In genomic region chr2:238426568-238427434, GRCh38 we compare ENCODE assay signal across 1 cellular context.
TF ChIP-seq lines count a peak whose summit lies in the region.

TSS of gene ASB1 (plus strand) at chr2:238426927. CDS start at chr2:238427071, 144 bp downstream.

TF ChIP-seq in HepG2, 621 proteins besides CTCF, POLR2A, EP300 and RAD21 (continued from another document and continues in another):
- TF ChIP-seq ZSCAN5A (CRISPR knock-in tag; IDR thresholded peaks at IDR 0.05; ENCODE audit: borderline replicate concordance) (peak; percentile 21; the same call in 1 of the 2 replicates), HMGXB4 (CRISPR knock-in tag; IDR thresholded peaks at IDR 0.05; ENCODE audit: borderline replicate concordance in 1 of 2, low read depth in 1 of 2) (peak; percentile 66 to 91; a peak in 3 of 4 replicates), GRHL1 (CRISPR knock-in tag; conservative IDR thresholded peaks at IDR 0.05) (no peak), ZNF354B (CRISPR knock-in tag; IDR thresholded peaks at IDR 0.05) (peak; percentile 6; the same call in 1 of the 2 replicates), SOX13 (IDR thresholded peaks at IDR 0.05) (peak; percentile 13; the same call in 1 of the 2 replicates), SOX13 (CRISPR knock-in tag; conservative IDR thresholded peaks at IDR 0.05 in 1 of 2, IDR thresholded peaks at IDR 0.05 in 1 of 2) (peak in 1 of 2 experiments; percentile 6; a peak in 1 of 4 replicates), MEIS1 (CRISPR knock-in tag; IDR thresholded peaks at IDR 0.05; ENCODE audit: borderline replicate concordance) (peak; percentile 76), ZNF296 (CRISPR knock-in tag; conservative IDR thresholded peaks at IDR 0.05) (no peak; the same call in 1 of the 2 replicates), ZSCAN30 (CRISPR knock-in tag; IDR thresholded peaks at IDR 0.05) (no peak), ZNF512 (CRISPR knock-in tag; IDR thresholded peaks at IDR 0.05) (no peak), FOSL1 (CRISPR knock-in tag; IDR thresholded peaks at IDR 0.05; ENCODE audit: borderline replicate concordance) (no peak), GMEB1 (CRISPR knock-in tag; IDR thresholded peaks at IDR 0.05; ENCODE audit: borderline replicate concordance) (peak; percentile 92; the same call in 1 of the 2 replicates), FOSL2 (CRISPR knock-in tag; IDR thresholded peaks at IDR 0.05) (peak; percentile 7; the same call in 1 of the 2 replicates), ZNF773 (CRISPR knock-in tag; IDR thresholded peaks at IDR 0.05; ENCODE audit: borderline replicate concordance) (peak; percentile 76; the same call in 1 of the 2 replicates), KDM4B (CRISPR knock-in tag; IDR thresholded peaks at IDR 0.05) (peak; percentile 62; the same call in 1 of the 2 replicates), HCFC1 (IDR thresholded peaks at IDR 0.05; ENCODE audit: low read depth, low read length) (peak; percentile 29; the same call in 1 of the 2 replicates), ZBTB8A (CRISPR knock-in tag; IDR thresholded peaks at IDR 0.05; ENCODE audit: borderline replicate concordance, low read depth) (no peak; the same call in 1 of the 2 replicates), ZBTB20 (CRISPR knock-in tag; IDR thresholded peaks at IDR 0.05; ENCODE audit: borderline replicate concordance, low read depth) (no peak), ZNF292 (CRISPR knock-in tag; IDR thresholded peaks at IDR 0.05; ENCODE audit: borderline replicate concordance, low read depth) (no peak), SCMH1 (CRISPR knock-in tag; IDR thresholded peaks at IDR 0.05; ENCODE audit: borderline replicate concordance) (no peak), RARA (CRISPR knock-in tag; IDR thresholded peaks at IDR 0.05) (peak; percentile 76; the same call in 1 of the 2 replicates), MIXL1 (CRISPR knock-in tag; IDR thresholded peaks at IDR 0.05) (no peak), ZKSCAN1 (IDR thresholded peaks at IDR 0.05; ENCODE audit: low read length) (no peak), CREM (IDR thresholded peaks at IDR 0.05) (no peak), CREM (CRISPR knock-in tag; IDR thresholded peaks at IDR 0.05) (no peak), GLMP (CRISPR knock-in tag; IDR thresholded peaks at IDR 0.05; ENCODE audit: borderline replicate concordance) (no peak), LBX2 (CRISPR knock-in tag; IDR thresholded peaks at IDR 0.05; ENCODE audit: borderline replicate concordance) (peak; percentile 84; the same call in 1 of the 2 replicates), ZKSCAN5 (CRISPR knock-in tag; IDR thresholded peaks at IDR 0.05) (no peak), ETV6 (CRISPR knock-in tag; conservative IDR thresholded peaks at IDR 0.05) (peak; percentile 71), ZNF570 (CRISPR knock-in tag; IDR thresholded peaks at IDR 0.05; ENCODE audit: borderline replicate concordance) (no peak), HBP1 (CRISPR knock-in tag; IDR thresholded peaks at IDR 0.05; ENCODE audit: low read depth) (peak; percentile 51; the same call in 1 of the 2 replicates), MIER2 (CRISPR knock-in tag; IDR thresholded peaks at IDR 0.05) (no peak; the same call in 1 of the 2 replicates), RNF219 (CRISPR knock-in tag; IDR thresholded peaks at IDR 0.05) (no peak), ZNF7 (CRISPR knock-in tag; IDR thresholded peaks at IDR 0.05) (no peak), ZNF83 (CRISPR knock-in tag; IDR thresholded peaks at IDR 0.05; ENCODE audit: borderline replicate concordance) (peak; percentile 24; the same call in 1 of the 2 replicates), GABPB1 (CRISPR knock-in tag; IDR thresholded peaks at IDR 0.05) (peak; percentile 95), ELF4 (CRISPR knock-in tag; IDR thresholded peaks at IDR 0.05; ENCODE audit: borderline replicate concordance) (no peak), ZNF326 (CRISPR knock-in tag; IDR thresholded peaks at IDR 0.05; ENCODE audit: borderline replicate concordance) (no peak), ATAD3A (CRISPR knock-in tag; IDR thresholded peaks at IDR 0.05) (no peak), CENPX (CRISPR knock-in tag; IDR thresholded peaks at IDR 0.05) (no peak), RBFOX2 (IDR thresholded peaks at IDR 0.05; ENCODE audit: low read depth, low read length) (peak; percentile 99), SRSF1 (optimal IDR thresholded peaks at IDR 0.05; ENCODE audit: low read depth, low read length) (peak; percentile 60), ZNF563 (CRISPR knock-in tag; IDR thresholded peaks at IDR 0.05) (peak; percentile 90), ZNF281 (CRISPR knock-in tag; IDR thresholded peaks at IDR 0.05; ENCODE audit: borderline replicate concordance) (peak; percentile 66; the same call in 1 of the 2 replicates)
